In the genomic region with DNA sequence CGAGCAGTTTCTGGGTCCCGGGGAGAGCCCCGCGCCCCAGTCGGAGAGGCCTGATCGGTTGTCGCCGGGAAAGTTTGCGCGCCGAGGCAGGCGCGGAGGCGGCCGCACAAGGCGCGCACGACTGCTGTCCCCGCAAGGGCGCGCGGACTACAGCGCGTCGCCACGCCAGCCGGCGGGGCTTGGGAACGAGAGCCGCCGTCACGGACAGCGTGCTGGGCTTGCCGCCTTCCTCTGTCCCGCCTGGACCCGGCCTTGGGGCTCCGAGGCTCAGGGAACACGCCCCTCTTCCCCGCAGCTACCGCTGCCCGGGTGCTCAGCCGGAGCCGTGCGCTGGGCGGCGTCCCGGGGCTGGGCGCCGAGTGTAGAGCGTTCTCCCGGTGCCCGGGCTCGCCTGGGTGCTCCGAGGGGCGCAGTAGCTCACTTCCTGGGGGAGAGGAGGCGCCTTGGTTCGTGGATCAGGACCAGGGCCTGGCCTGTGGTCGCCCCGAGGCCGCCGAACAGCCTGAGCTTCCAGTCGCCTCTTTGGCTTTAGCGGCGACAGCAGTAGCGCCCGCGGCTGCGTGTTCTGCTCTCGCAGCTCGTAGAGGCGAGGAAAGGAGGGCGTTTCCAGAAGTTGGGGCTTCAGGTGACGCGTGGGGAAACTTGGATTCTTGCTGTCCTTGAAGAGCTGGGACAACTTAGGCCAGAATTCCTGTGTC, we compare ENCODE assay signal across 1 cellular context.
TF ChIP-seq lines count a peak whose summit lies in the region.

No MANE protein-coding gene starts in this region.

TF ChIP-seq in HEK293, 187 proteins besides CTCF, POLR2A, EP300 and RAD21 (continued from another document):
- TF ChIP-seq ZNF398 (tag by site-specific recombination; IDR thresholded peaks at IDR 0.05), result no peak
- TF ChIP-seq ZNF274 (IDR thresholded peaks at IDR 0.05; ENCODE audit: low read length), result no peak
- no peak for TF ChIP-seq ZNF274 (tag by site-specific recombination; IDR thresholded peaks at IDR 0.05; ENCODE audit: borderline replicate concordance)
- no peak for TF ChIP-seq ZNF175 (tag by site-specific recombination; IDR thresholded peaks at IDR 0.05)
- no peak for TF ChIP-seq HOXC10 (CRISPR knock-in tag; IDR thresholded peaks at IDR 0.05)
- TF ChIP-seq, protein P1, sequence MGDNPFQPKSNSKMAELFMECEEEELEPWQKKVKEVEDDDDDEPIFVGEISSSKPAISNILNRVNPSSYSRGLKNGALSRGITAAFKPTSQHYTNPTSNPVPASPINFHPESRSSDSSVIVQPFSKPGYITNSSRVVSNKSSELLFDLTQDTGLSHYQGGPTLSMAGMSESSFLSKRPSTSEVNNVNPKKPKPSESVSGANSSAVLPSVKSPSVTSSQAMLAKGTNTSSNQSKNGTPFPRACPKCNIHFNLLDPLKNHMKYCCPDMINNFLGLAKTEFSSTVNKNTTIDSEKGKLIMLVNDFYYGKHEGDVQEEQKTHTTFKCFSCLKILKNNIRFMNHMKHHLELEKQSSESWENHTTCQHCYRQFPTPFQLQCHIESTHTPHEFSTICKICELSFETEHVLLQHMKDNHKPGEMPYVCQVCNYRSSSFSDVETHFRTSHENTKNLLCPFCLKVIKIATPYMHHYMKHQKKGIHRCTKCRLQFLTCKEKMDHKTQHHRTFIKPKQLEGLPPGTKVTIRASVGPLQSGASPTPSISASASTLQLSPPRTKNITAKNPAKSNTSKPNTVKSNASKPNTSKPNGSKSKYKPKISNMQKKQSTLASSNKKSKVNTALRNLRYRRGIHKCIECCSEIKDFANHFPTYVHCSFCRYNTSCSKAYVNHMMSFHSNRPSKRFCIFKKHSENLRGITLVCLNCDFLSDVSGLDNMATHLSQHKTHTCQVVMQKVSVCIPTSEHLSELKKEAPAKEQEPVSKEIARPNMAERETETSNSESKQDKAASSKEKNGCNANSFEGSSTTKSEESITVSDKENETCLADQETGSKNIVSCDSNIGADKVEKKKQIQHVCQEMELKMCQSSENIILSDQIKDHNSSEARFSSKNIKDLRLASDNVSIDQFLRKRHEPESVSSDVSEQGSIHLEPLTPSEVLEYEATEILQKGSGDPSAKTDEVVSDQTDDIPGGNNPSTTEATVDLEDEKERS (tag by site-specific recombination; IDR thresholded peaks at IDR 0.05), result no peak
- TF ChIP-seq ZNF549 (tag by site-specific recombination; IDR thresholded peaks at IDR 0.05), result no peak
- TF ChIP-seq, protein P2, sequence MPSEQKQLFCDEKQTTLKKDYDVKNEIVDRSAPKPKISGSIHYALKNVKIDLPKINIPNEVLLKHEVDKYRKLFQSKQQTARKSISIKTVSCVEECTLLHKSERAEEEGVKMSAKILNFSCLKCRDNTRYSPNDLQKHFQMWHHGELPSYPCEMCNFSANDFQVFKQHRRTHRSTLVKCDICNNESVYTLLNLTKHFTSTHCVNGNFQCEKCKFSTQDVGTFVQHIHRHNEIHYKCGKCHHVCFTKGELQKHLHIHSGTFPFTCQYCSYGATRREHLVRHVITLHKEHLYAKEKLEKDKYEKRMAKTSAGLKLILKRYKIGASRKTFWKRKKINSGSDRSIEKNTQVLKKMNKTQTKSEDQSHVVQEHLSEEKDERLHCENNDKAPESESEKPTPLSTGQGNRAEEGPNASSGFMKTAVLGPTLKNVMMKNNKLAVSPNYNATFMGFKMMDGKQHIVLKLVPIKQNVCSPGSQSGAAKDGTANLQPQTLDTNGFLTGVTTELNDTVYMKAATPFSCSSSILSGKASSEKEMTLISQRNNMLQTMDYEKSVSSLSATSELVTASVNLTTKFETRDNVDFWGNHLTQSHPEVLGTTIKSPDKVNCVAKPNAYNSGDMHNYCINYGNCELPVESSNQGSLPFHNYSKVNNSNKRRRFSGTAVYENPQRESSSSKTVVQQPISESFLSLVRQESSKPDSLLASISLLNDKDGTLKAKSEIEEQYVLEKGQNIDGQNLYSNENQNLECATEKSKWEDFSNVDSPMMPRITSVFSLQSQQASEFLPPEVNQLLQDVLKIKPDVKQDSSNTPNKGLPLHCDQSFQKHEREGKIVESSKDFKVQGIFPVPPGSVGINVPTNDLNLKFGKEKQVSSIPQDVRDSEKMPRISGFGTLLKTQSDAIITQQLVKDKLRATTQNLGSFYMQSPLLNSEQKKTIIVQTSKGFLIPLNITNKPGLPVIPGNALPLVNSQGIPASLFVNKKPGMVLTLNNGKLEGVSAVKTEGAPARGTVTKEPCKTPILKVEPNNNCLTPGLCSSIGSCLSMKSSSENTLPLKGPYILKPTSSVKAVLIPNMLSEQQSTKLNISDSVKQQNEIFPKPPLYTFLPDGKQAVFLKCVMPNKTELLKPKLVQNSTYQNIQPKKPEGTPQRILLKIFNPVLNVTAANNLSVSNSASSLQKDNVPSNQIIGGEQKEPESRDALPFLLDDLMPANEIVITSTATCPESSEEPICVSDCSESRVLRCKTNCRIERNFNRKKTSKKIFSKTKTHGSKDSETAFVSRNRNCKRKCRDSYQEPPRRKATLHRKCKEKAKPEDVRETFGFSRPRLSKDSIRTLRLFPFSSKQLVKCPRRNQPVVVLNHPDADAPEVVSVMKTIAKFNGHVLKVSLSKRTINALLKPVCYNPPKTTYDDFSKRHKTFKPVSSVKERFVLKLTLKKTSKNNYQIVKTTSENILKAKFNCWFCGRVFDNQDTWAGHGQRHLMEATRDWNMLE (tag by site-specific recombination; conservative IDR thresholded peaks at IDR 0.05; ENCODE audit: low read depth), result no peak
- TF ChIP-seq ZNF37A (tag by site-specific recombination; IDR thresholded peaks at IDR 0.05), result no peak
- no peak for TF ChIP-seq ZBTB7A (tag by site-specific recombination; IDR thresholded peaks at IDR 0.05; ENCODE audit: low read depth)
- TF ChIP-seq ZNF157 (tag by site-specific recombination; IDR thresholded peaks at IDR 0.05), result no peak
- TF ChIP-seq ZNF2 (tag by site-specific recombination; IDR thresholded peaks at IDR 0.05), result no peak
- no peak for TF ChIP-seq SALL2 (tag by site-specific recombination; IDR thresholded peaks at IDR 0.05; ENCODE audit: borderline replicate concordance)
- TF ChIP-seq KLF7 (tag by site-specific recombination; IDR thresholded peaks at IDR 0.05; ENCODE audit: borderline replicate concordance), result 0 out of 2 replicates have a peak, but pooled peaks have one; percentile 18
- no peak for TF ChIP-seq ZNF223 (tag by site-specific recombination; IDR thresholded peaks at IDR 0.05)
- TF ChIP-seq ZNF660 (tag by site-specific recombination; IDR thresholded peaks at IDR 0.05), result no peak
- TF ChIP-seq KLF1 (tag by site-specific recombination; IDR thresholded peaks at IDR 0.05), result peak; percentile 47
- TF ChIP-seq ZNF791 (tag by site-specific recombination; IDR thresholded peaks at IDR 0.05), result no peak
- TF ChIP-seq, protein P3, sequence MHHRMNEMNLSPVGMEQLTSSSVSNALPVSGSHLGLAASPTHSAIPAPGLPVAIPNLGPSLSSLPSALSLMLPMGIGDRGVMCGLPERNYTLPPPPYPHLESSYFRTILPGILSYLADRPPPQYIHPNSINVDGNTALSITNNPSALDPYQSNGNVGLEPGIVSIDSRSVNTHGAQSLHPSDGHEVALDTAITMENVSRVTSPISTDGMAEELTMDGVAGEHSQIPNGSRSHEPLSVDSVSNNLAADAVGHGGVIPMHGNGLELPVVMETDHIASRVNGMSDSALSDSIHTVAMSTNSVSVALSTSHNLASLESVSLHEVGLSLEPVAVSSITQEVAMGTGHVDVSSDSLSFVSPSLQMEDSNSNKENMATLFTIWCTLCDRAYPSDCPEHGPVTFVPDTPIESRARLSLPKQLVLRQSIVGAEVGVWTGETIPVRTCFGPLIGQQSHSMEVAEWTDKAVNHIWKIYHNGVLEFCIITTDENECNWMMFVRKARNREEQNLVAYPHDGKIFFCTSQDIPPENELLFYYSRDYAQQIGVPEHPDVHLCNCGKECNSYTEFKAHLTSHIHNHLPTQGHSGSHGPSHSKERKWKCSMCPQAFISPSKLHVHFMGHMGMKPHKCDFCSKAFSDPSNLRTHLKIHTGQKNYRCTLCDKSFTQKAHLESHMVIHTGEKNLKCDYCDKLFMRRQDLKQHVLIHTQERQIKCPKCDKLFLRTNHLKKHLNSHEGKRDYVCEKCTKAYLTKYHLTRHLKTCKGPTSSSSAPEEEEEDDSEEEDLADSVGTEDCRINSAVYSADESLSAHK (tag by site-specific recombination; IDR thresholded peaks at IDR 0.05), result no peak
- no peak for TF ChIP-seq ZNF677 (tag by site-specific recombination; IDR thresholded peaks at IDR 0.05)
